8 cellular contexts compared by ENCODE assay signal in the genomic region with DNA sequence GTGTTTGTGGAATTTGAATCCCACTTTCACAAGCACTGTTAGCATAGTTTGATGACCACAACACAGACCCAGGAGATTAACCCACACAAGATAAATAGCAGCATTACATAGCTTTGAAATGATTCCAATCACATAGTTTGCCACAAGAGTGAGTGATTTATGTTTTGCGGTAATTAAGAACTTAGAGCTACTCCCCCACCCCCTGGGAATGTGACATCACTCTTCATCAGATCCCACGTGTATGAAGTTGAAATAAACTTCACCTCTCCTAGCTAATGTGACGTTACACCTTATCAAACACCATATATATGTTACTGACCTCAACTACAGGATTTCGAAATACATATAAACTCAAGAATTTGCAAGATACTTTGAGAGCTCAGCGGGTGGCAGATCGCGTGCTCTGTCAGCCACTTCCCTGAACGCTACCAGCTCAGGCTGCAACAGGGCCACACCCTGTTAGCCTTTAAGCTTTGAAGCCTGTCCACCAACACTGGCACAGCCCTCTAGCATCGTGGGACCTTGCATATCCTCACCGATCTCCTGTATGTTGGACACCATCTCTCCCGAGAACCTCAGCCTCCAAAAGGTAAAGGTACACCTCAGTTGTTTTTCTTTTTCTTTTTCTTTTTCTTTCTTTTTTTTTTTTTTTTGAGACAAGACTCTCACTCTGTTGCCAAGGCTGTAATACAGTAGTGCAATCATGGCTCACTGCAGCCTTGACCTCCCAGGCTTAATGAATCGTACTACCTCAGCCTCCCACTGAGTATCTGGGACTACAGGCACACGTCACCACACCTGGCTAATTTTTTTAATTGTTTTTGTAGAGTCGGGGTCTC. TPM values are rescaled to one million over a fixed set of nuclear protein-coding genes. Genes with fewer than 3 reads are reported as not detected.
DNase-seq lines count a peak whose midpoint lies in the region; ATAC-seq lines count a peak whose summit lies in the region.

No MANE protein-coding gene starts in this region.

- H3K27me3 Mint-ChIP-seq in activated CD8-positive, alpha-beta T cell treated with anti-CD3 and anti-CD28 coated beads, Interleukin-2, amount 10 ng/mL, durations not matched to agents 7 days and 5 days (ENCODE audit: low read depth) = peaks cover 17% of the 10 kb centered on the region

- no peaks in the 10 kb centered on the region for H3K36me3 ChIP-seq in H7 (replicated peaks; ENCODE audit: control insufficient read depth, insufficient read depth, low read length)

- peak overlapping the region; percentile 37 for H3K4me3 Mint-ChIP-seq in activated CD8-positive, alpha-beta T cell treated with anti-CD3 and anti-CD28 coated beads, Interleukin-2, amount 10 ng/mL, durations not matched to agents 7 days and 5 days

- DNase-seq in DMS79 (lab: John Stamatoyannopoulos, UW) (peak; percentile 0), KBM-7 (peak; percentile 86), left colon (peak; percentile 47 to 67), H7 (no peak), SHP77 treated with DMSO at 0.1 percent for 48 hours (lab: John Stamatoyannopoulos, UW) (no peak)
- DNase-seq in activated CD8-positive, alpha-beta T cell treated with anti-CD3 and anti-CD28 coated beads, Interleukin-2, amount 10 ng/mL, durations not matched to agents 7 days and 5 days = no peak
- DNase-seq in effector CD8-positive, alpha-beta T cell (lab: John Stamatoyannopoulos, UW) = no peak

- intact Hi-C loops in left colon (cut with DNase I, micrococcal nuclease) = no loop called here

- ATAC-seq in activated CD8-positive, alpha-beta T cell treated with anti-CD3 and anti-CD28 coated beads, Interleukin-2, amount 10 ng/mL, durations not matched to agents 7 days and 5 days = no peak
- peak; percentile 48 for ATAC-seq in left colon
- no peak for ATAC-seq in GM21381 (IDR thresholded peaks at IDR 0.05; ENCODE audit: unreplicated experiment)

- H3K9me3 Mint-ChIP-seq in activated CD8-positive, alpha-beta T cell treated with anti-CD3 and anti-CD28 coated beads, Interleukin-2, amount 10 ng/mL, durations not matched to agents 7 days and 5 days (ENCODE audit: insufficient read depth) = no peaks in the 10 kb centered on the region

- in situ Hi-C loops in KBM-7 (cut with MboI; ENCODE audit: low pct_unique_long_range_greater_than_20kb, low sequenced_read_pairs) = no loop called here

- H3K36me3 Mint-ChIP-seq in activated CD8-positive, alpha-beta T cell treated with anti-CD3 and anti-CD28 coated beads, Interleukin-2, amount 10 ng/mL, durations not matched to agents 7 days and 5 days (ENCODE audit: low read depth) = no peaks in the 10 kb centered on the region

- no peaks in the 10 kb centered on the region for H3K27me3 ChIP-seq in H7 (ENCODE audit: control insufficient read depth, insufficient read depth, low read length)

- H3K27ac Mint-ChIP-seq in activated CD8-positive, alpha-beta T cell treated with anti-CD3 and anti-CD28 coated beads, Interleukin-2, amount 10 ng/mL, durations not matched to agents 7 days and 5 days = peak overlapping the region; percentile 61

- H3K4me3 ChIP-seq in H7 (ENCODE audit: insufficient read depth, low read depth, low read length) = no peak overlapping the region

- H3K4me1 Mint-ChIP-seq in activated CD8-positive, alpha-beta T cell treated with anti-CD3 and anti-CD28 coated beads, Interleukin-2, amount 10 ng/mL, durations not matched to agents 7 days and 5 days (ENCODE audit: low read depth) = peaks cover 39% of the 10 kb centered on the region

- POLR2A ChIA-PET in activated CD8-positive, alpha-beta T cell treated with anti-CD3 and anti-CD28 coated beads, Interleukin-2, amount 10 ng/mL, durations not matched to agents 7 days and 5 days (lab: Charles Lee) = interaction anchor here (0.9 to 1.6 kb wide), 2 partner anchors 14 to 539 kb away, joined by 3 to 4 read pairs; a partner anchor contains a TSS

- CTCF ChIA-PET in activated CD8-positive, alpha-beta T cell treated with anti-CD3 and anti-CD28 coated beads, Interleukin-2, amount 10 ng/mL, durations not matched to agents 7 days and 5 days (lab: Charles Lee) = no interaction called here

RNA-seq across cellular contexts. Expression of a gene that starts 1.8 kb away (rescaled TPM):
- 10 to 100 TPM; 32.6 to 35.7 TPM for total RNA-seq in activated CD8-positive, alpha-beta T cell treated with anti-CD3 and anti-CD28 coated beads, Interleukin-2, amount 10 ng/mL, durations not matched to agents 7 days and 5 days
- 10 to 100 TPM; 11.4 to 14.0 TPM for total RNA-seq in left colon
- 42.6 and 58.6 TPM in 2 replicates for total RNA-seq in H7 (2014; rRNA removed; shearing (Covaris generic))

Comparison
In these comparisons a context has a peak if more than half of its experiments do, and no peak if none do; other contexts are left out.
1. DNase-seq: peak in DMS79 (single experiment), KBM-7 (single experiment) and left colon (2 of 2); none in activated CD8-positive, alpha-beta T cell treated with anti-CD3 and anti-CD28 coated beads, Interleukin-2, amount 10 ng/mL, durations not matched to agents 7 days and 5 days (single experiment), H7 (single experiment), effector CD8-positive, alpha-beta T cell (single experiment) and SHP77 treated with DMSO at 0.1 percent for 48 hours (single experiment).